Comparison of ENCODE assay signal across 8 cellular contexts in the genomic region with DNA sequence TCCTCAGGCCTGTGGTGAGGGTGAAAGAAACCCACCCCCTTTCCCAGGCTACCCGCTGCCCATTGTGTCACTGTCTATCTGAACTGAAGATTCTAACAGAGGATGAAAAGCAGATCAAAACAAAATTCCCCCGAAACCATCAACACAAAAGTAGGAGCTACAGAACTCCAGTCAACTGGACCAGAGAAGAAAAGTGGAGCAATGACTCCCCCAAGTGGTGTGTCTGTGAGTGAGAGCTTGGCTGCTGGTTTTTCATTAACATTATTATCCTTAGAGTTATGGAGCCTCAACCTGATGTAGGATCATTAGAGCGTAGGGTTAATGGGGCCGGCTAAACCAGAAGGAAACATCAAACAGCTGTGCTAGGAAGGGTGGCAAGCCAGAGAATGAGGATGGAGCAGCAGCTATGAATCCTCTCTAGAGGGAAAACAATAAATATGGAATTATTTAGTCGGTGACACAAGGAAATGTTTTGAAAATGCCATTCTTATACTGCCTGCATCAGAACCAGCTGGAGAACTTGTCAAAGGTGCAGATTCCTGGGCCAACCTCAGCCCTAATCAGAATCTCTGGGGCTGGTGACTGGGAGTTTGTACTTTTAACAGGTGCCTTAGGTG. TPM values are rescaled to one million over a fixed set of nuclear protein-coding genes. Genes with fewer than 3 reads are reported as not detected.
DNase-seq lines count a peak whose midpoint lies in the region; ATAC-seq and TF ChIP-seq lines count a peak whose summit lies in the region.

No MANE protein-coding gene starts in this region.

- DNase-seq in D341Med (ENCODE audit: low spot score) (peak; percentile 73), RWPE1 (ENCODE audit: low spot score) (peak; percentile 53), fibroblast of the conjunctiva (ENCODE audit: low read depth) (peak; percentile 43), osteoblast (ENCODE audit: insufficient read length, low spot score, missing footprints) (peak; percentile 93), activated T-cell treated with anti-CD3 and anti-CD28 coated beads for 4 hours (no peak)

- no peak overlapping the region for H3K4me3 ChIP-seq in KMS-11 (IDR thresholded peaks at IDR 0.05; ENCODE audit: insufficient read depth, low read depth, low read length)
- H3K4me3 ChIP-seq in osteoblast (ENCODE audit: insufficient read depth, low read length): peak overlapping the region; percentile 47

- ATAC-seq in GM21381 (IDR thresholded peaks at IDR 0.05; ENCODE audit: unreplicated experiment) (no peak), HG02642 (IDR thresholded peaks at IDR 0.05; ENCODE audit: poor library complexity, unreplicated experiment) (no peak)

- H3K4me2 ChIP-seq in KMS-11 (no peak overlapping the region), osteoblast (ENCODE audit: insufficient read depth, low read length) (peak overlapping the region; percentile 72)

- no peaks in the 10 kb centered on the region for H3K27me3 ChIP-seq in KMS-11 (ENCODE audit: insufficient read depth, low read depth)
- H3K27me3 ChIP-seq in osteoblast (ENCODE audit: insufficient read depth, low read length): no peaks in the 10 kb centered on the region

- H3K36me3 ChIP-seq in KMS-11 (ENCODE audit: insufficient read depth) (no peaks in the 10 kb centered on the region), osteoblast (ENCODE audit: insufficient read depth, low read length) (no peaks in the 10 kb centered on the region)

- H4K20me1 ChIP-seq in KMS-11 (ENCODE audit: insufficient read depth): no peaks in the 10 kb centered on the region
- H4K20me1 ChIP-seq in osteoblast (ENCODE audit: insufficient read depth, low read length): no peaks in the 10 kb centered on the region

- H3K27ac ChIP-seq in KMS-11 (no peak overlapping the region), RWPE1 (no peak overlapping the region), osteoblast (ENCODE audit: low read depth, low read length) (no peak overlapping the region)

- CTCF ChIA-PET in RWPE1 (lab: Yijun Ruan, JAX): interaction anchor here (0.6 to 0.7 kb wide), 3 partner anchors 22 to 92 kb away, joined by 3 read pairs; no protein-coding TSS in a partner anchor

- H2AFZ ChIP-seq in KMS-11 (ENCODE audit: low read depth): no peak overlapping the region
- H2AFZ ChIP-seq in osteoblast (ENCODE audit: low read length): peak overlapping the region; percentile 82

- no peaks in the 10 kb centered on the region for H3K9me3 ChIP-seq in osteoblast (ENCODE audit: low read depth, low read length)

- no peak overlapping the region for H3K9ac ChIP-seq in KMS-11

- POLR2A ChIA-PET in RWPE1 (lab: Yijun Ruan, JAX; ENCODE audit: low non-redundant PET): no interaction called here

- TF ChIP-seq CTCF in KMS-11 (conservative IDR thresholded peaks at IDR 0.05; ENCODE audit: low read depth, low read length) (peak; percentile 92), RWPE1 (conservative IDR thresholded peaks at IDR 0.05; ENCODE audit: low read depth) (peak; percentile 75), osteoblast (IDR thresholded peaks at IDR 0.05; ENCODE audit: extremely low read depth, low read depth, low read length) (peak; percentile 89)

- no peaks in the 10 kb centered on the region for H3K79me2 ChIP-seq in KMS-11 (ENCODE audit: insufficient read depth, low read depth)
- H3K79me2 ChIP-seq in osteoblast (ENCODE audit: insufficient read depth, low read length): no peaks in the 10 kb centered on the region

- peaks cover 5% of the 10 kb centered on the region for H3K4me1 ChIP-seq in KMS-11 (ENCODE audit: low read depth, poor library complexity, severe bottlenecking)
- peaks cover 7% of the 10 kb centered on the region for H3K4me1 ChIP-seq in osteoblast (ENCODE audit: insufficient read depth, low read length)

RNA-seq across cellular contexts. Expression of gene AKR1B1, which starts 38.3 kb away (rescaled TPM):
- total RNA-seq in osteoblast: 85.8 and 86.6 TPM in 2 replicates
